In the genomic region with DNA sequence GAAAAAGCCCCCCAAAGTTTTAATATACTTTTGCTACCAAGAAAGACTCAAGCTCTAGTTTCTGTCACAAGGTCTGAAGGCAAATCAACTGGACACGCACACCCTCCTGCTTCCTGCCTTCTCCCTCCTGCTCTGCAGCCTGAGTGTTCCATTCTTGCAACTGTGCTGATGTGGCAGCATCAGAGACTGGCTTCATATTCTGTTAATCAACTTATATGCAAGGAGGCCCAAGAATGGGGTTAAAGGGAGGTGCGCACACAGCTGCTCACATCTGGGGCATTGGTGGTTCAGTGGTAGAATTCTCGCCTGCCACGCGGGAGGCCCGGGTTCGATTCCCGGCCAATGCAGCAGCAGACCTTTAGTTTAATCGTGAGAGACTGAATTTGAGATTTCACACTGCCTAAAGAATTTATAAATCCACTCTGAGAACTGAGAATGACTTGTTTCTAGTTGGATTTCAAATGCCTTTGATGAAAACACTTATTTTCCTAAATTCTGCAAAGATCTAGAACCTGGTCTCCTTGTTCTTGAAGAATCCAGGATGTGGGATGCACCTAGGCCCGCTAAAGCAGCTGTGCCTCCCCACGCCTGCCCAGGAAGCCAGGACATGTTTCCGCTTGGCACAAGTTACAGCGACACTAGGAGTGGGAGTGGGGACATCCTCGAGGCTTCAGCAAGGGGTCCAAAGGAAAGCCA, we compare ENCODE assay signal across 11 cellular contexts. TPM values are rescaled to one million over a fixed set of nuclear protein-coding genes. Genes with fewer than 3 reads are reported as not detected.
A peak's percentile ranks its signal among the peaks of the same experiment; 100 is the strongest.
DNase-seq lines count a peak whose midpoint lies in the region; ATAC-seq and TF ChIP-seq lines count a peak whose summit lies in the region.
"Had no signal": no experiment of that assay in that cellular context is flagged by ENCODE, and none has a peak within 500 bp of the region (broad histone marks: within the 10 kb centered on the region; RNA-seq: fewer than 3 reads in every experiment).

No MANE protein-coding gene starts in this region.

- H3K18ac ChIP-seq in trophoblast cell (ENCODE audit: low read length), result no peak overlapping the region

- H3K4ac ChIP-seq in trophoblast cell (ENCODE audit: low read depth, low read length), result no peak overlapping the region

- intact Hi-C loops in activated T-helper 1 cell treated with anti-CD3 and anti-CD28 coated beads, Interleukin-12 subunit alpha, Interleukin-12 subunit beta, Interleukin-2, Interleukin-4 antibody, amounts not matched to agents 30 ng/mL and 10 ng/mL and 1 ng/mL, durations not matched to agents 14 hours and 24 hours and 36 hours (cut with micrococcal nuclease), result no loop called here

- TF ChIP-seq CTCF in fibroblast of pulmonary artery (IDR thresholded peaks at IDR 0.05; ENCODE audit: low read length, missing control alignments), result no peak

- no peak overlapping the region for H4K8ac ChIP-seq in trophoblast cell (ENCODE audit: low read depth, low read length)

- no peaks in the 10 kb centered on the region for H3K4me1 Mint-ChIP-seq in activated T-helper 1 cell treated with anti-CD3 and anti-CD28 coated beads, Interleukin-12 subunit alpha, Interleukin-12 subunit beta, Interleukin-2, Interleukin-4 antibody, amounts not matched to agents 30 ng/mL and 10 ng/mL and 1 ng/mL, durations not matched to agents 14 hours and 24 hours and 36 hours (ENCODE audit: low read depth)

- H3K23ac ChIP-seq in trophoblast cell (ENCODE audit: low read length), result no peak overlapping the region

- ATAC-seq in HG03135 (IDR thresholded peaks at IDR 0.05; ENCODE audit: unreplicated experiment) (no peak), HG03457 (IDR thresholded peaks at IDR 0.05; ENCODE audit: unreplicated experiment) (no peak), HG02840 (IDR thresholded peaks at IDR 0.05; ENCODE audit: low FRiP score, unreplicated experiment) (no peak)

- H3K4me3 ChIP-seq in SJSA1, result no peak overlapping the region
- no peak overlapping the region for H3K4me3 ChIP-seq in fibroblast of pulmonary artery (replicated peaks; ENCODE audit: low read depth, low read length)
- H3K4me3 ChIP-seq in trophoblast cell (ENCODE audit: low read depth, low read length), result no peak overlapping the region

- H4K12ac ChIP-seq in trophoblast cell (ENCODE audit: low read depth, low read length), result no peak overlapping the region

- WGBS in trophoblast cell (ENCODE audit: extremely low coverage, insufficient coverage, insufficient read length), result no CpG with 5 or more reads among the region's 14 CpGs

- H2BK12ac ChIP-seq in trophoblast cell (ENCODE audit: low read length), result no peak overlapping the region

- no peak overlapping the region for H2AFZ ChIP-seq in trophoblast cell (ENCODE audit: insufficient read depth, low read length, poor library complexity)

- H2BK5ac ChIP-seq in trophoblast cell (ENCODE audit: low read depth, low read length, poor library complexity), result no peak overlapping the region

- H3K4me3 Mint-ChIP-seq in activated T-helper 1 cell treated with anti-CD3 and anti-CD28 coated beads, Interleukin-12 subunit alpha, Interleukin-12 subunit beta, Interleukin-2, Interleukin-4 antibody, amounts not matched to agents 30 ng/mL and 10 ng/mL and 1 ng/mL, durations not matched to agents 14 hours and 24 hours and 36 hours, result no peak overlapping the region
- H3K4me3 Mint-ChIP-seq: activated naive CD8-positive, alpha-beta T cell treated with anti-CD3 and anti-CD28 coated beads for 36 hours had no signal

- H3K27ac ChIP-seq in SJSA1 (no peak overlapping the region), trophoblast cell (ENCODE audit: low read depth, low read length) (no peak overlapping the region)

- H3K9me3 ChIP-seq in SJSA1 (replicated peaks) (no peaks in the 10 kb centered on the region), trophoblast cell (ENCODE audit: insufficient read depth, low read depth, low read length) (no peaks in the 10 kb centered on the region)

- no peak overlapping the region for H3K4me2 ChIP-seq in trophoblast cell (ENCODE audit: low read length)

- H2AK5ac ChIP-seq in trophoblast cell (ENCODE audit: low read length), result no peak overlapping the region

- H3K79me1 ChIP-seq in trophoblast cell (ENCODE audit: low read length), result no peaks in the 10 kb centered on the region

- no peak overlapping the region for H2BK120ac ChIP-seq in trophoblast cell (ENCODE audit: insufficient read depth, low read length, poor library complexity)

- H3K27me3 ChIP-seq in SJSA1 (replicated peaks) (no peaks in the 10 kb centered on the region), trophoblast cell (ENCODE audit: insufficient read depth, low read length) (no peaks in the 10 kb centered on the region)

- no peak overlapping the region for H3K14ac ChIP-seq in trophoblast cell (ENCODE audit: low read length)

- no peak overlapping the region for H4K91ac ChIP-seq in trophoblast cell (ENCODE audit: low read depth, low read length)

- no peak overlapping the region for H3K9ac ChIP-seq in trophoblast cell (ENCODE audit: low read length)

- H3K79me2 ChIP-seq in trophoblast cell (ENCODE audit: control insufficient read depth, insufficient read depth, low read length, poor library complexity), result no peaks in the 10 kb centered on the region

- peaks cover under 1% of the 10 kb centered on the region for H3K36me3 Mint-ChIP-seq in activated T-helper 1 cell treated with anti-CD3 and anti-CD28 coated beads, Interleukin-12 subunit alpha, Interleukin-12 subunit beta, Interleukin-2, Interleukin-4 antibody, amounts not matched to agents 30 ng/mL and 10 ng/mL and 1 ng/mL, durations not matched to agents 14 hours and 24 hours and 36 hours (ENCODE audit: low read depth)
- H3K36me3 Mint-ChIP-seq: activated naive CD8-positive, alpha-beta T cell treated with anti-CD3 and anti-CD28 coated beads for 36 hours had no signal

- H3K36me3 ChIP-seq in SJSA1 (peaks cover 19% of the 10 kb centered on the region), trophoblast cell (ENCODE audit: control insufficient read depth in 1 of 2, insufficient read depth in 2 of 2, low read length in 2 of 2) (peaks cover 14 to 21% of the 10 kb centered on the region in 2 experiments)

- peak; percentile 62 for DNase-seq in EH (ENCODE audit: low read depth)
- DNase-seq in SJSA1 (ENCODE audit: low read depth in 1 of 2, low spot score in 2 of 2), result peak; percentile 46 to 53
- DNase-seq in fibroblast of pulmonary artery (ENCODE audit: low read depth), result peak; percentile 57
- peak; percentile 28 to 53 for DNase-seq in trophoblast cell
- DNase-seq in activated T-helper 1 cell treated with anti-CD3 and anti-CD28 coated beads, Interleukin-12 subunit alpha, Interleukin-12 subunit beta, Interleukin-2, Interleukin-4 antibody, amounts not matched to agents 30 ng/mL and 10 ng/mL and 1 ng/mL, durations not matched to agents 14 hours and 24 hours and 36 hours (ENCODE audit: low spot score), result no peak
- DNase-seq: activated naive CD8-positive, alpha-beta T cell treated with anti-CD3 and anti-CD28 coated beads for 36 hours; NCI-H1105 treated with DMSO at 0.1 percent for 48 hours; OCI-M1 had no signal

- no peaks in the 10 kb centered on the region for H3K27me3 Mint-ChIP-seq in activated T-helper 1 cell treated with anti-CD3 and anti-CD28 coated beads, Interleukin-12 subunit alpha, Interleukin-12 subunit beta, Interleukin-2, Interleukin-4 antibody, amounts not matched to agents 30 ng/mL and 10 ng/mL and 1 ng/mL, durations not matched to agents 14 hours and 24 hours and 36 hours (ENCODE audit: insufficient read depth)
- H3K27me3 Mint-ChIP-seq: activated naive CD8-positive, alpha-beta T cell treated with anti-CD3 and anti-CD28 coated beads for 36 hours had no signal

- H3K27ac Mint-ChIP-seq in activated T-helper 1 cell treated with anti-CD3 and anti-CD28 coated beads, Interleukin-12 subunit alpha, Interleukin-12 subunit beta, Interleukin-2, Interleukin-4 antibody, amounts not matched to agents 30 ng/mL and 10 ng/mL and 1 ng/mL, durations not matched to agents 14 hours and 24 hours and 36 hours, result no peak overlapping the region
- H3K27ac Mint-ChIP-seq: activated naive CD8-positive, alpha-beta T cell treated with anti-CD3 and anti-CD28 coated beads for 36 hours had no signal

- no peaks in the 10 kb centered on the region for H3K4me1 ChIP-seq in SJSA1 (replicated peaks)
- peaks cover 10 to 18% of the 10 kb centered on the region in 2 experiments for H3K4me1 ChIP-seq in trophoblast cell (ENCODE audit: control insufficient read depth in 1 of 2, insufficient read depth in 2 of 2, low read length in 2 of 2)

- H3K9me3 Mint-ChIP-seq in activated T-helper 1 cell treated with anti-CD3 and anti-CD28 coated beads, Interleukin-12 subunit alpha, Interleukin-12 subunit beta, Interleukin-2, Interleukin-4 antibody, amounts not matched to agents 30 ng/mL and 10 ng/mL and 1 ng/mL, durations not matched to agents 14 hours and 24 hours and 36 hours, result no peaks in the 10 kb centered on the region
- H3K9me3 Mint-ChIP-seq: activated naive CD8-positive, alpha-beta T cell treated with anti-CD3 and anti-CD28 coated beads for 36 hours had no signal

RNA-seq across cellular contexts. Expression of gene VAC14, which starts 11.6 kb away (rescaled TPM):
- total RNA-seq in SJSA1 (2014; rRNA removed; shearing (Covaris generic)), result 44.9 and 46.7 TPM in 2 replicates
- polyA plus RNA-seq in trophoblast cell (2013), result 20.7 and 22.3 TPM in 2 replicates
- total RNA-seq in activated T-helper 1 cell treated with anti-CD3 and anti-CD28 coated beads, Interleukin-12 subunit alpha, Interleukin-12 subunit beta, Interleukin-2, Interleukin-4 antibody, amounts not matched to agents 30 ng/mL and 10 ng/mL and 1 ng/mL, durations not matched to agents 14 hours and 24 hours and 36 hours, result 36.6 and 37.5 TPM in 2 replicates
